9 cellular contexts compared by ENCODE assay signal in genomic region chr1:21232044-21232443, GRCh38. TPM values are rescaled to one million over a fixed set of nuclear protein-coding genes. Genes with fewer than 3 reads are reported as not detected.
A peak's percentile ranks its signal among the peaks of the same experiment; 100 is the strongest.
DNase-seq lines count a peak whose midpoint lies in the region; ATAC-seq and TF ChIP-seq lines count a peak whose summit lies in the region.
"Had no signal": no experiment of that assay in that cellular context is flagged by ENCODE, and none has a peak within 500 bp of the region (broad histone marks: within the 10 kb centered on the region; RNA-seq: fewer than 3 reads in every experiment).

No MANE protein-coding gene starts in this region.

- no peaks in the 10 kb centered on the region for H3K4me1 ChIP-seq in lung (ENCODE audit: control insufficient read depth in 2 of 2, insufficient read depth in 2 of 2, low read length in 2 of 2)

- H3K4me1 Mint-ChIP-seq in activated T-cell treated with anti-CD3 and anti-CD28 coated beads, Interleukin-2, amount 50 U/mL, for 24 hours (ENCODE audit: low read depth), result no peaks in the 10 kb centered on the region
- H3K4me1 Mint-ChIP-seq: central memory CD8-positive, alpha-beta T cell had no signal

- intact Hi-C loops in dorsolateral prefrontal cortex (cut with DNase I), result loop anchor here (1.0 to 10.0 kb wide), 4 partner anchors 135 to 433 kb away; partner anchors contain the start of gene RAP1GAP (in 1 of the 2)

- no peaks in the 10 kb centered on the region for H3K27me3 ChIP-seq in dorsolateral prefrontal cortex
- no peaks in the 10 kb centered on the region for H3K27me3 ChIP-seq in lung (ENCODE audit: control insufficient read depth, insufficient read depth)

- no peak overlapping the region for H3K27ac ChIP-seq in dorsolateral prefrontal cortex
- H3K27ac ChIP-seq in lung (ENCODE audit: low read depth in 1 of 2, low read length in 1 of 2), result no peak overlapping the region

- H3K36me3 Mint-ChIP-seq in activated T-cell treated with anti-CD3 and anti-CD28 coated beads, Interleukin-2, amount 50 U/mL, for 24 hours (ENCODE audit: low read depth), result peaks cover 94% of the 10 kb centered on the region

- no peak overlapping the region for H3K4me3 Mint-ChIP-seq in activated T-cell treated with anti-CD3 and anti-CD28 coated beads, Interleukin-2, amount 50 U/mL, for 24 hours
- H3K4me3 Mint-ChIP-seq: central memory CD8-positive, alpha-beta T cell had no signal

- peaks cover 3 to 32% of the 10 kb centered on the region in 2 donors for H3K36me3 ChIP-seq in lung (ENCODE audit: control insufficient read depth in 2 of 2, insufficient read depth in 2 of 2, low read length in 2 of 2)

- TF ChIP-seq CTCF in dorsolateral prefrontal cortex (IDR thresholded peaks at IDR 0.05 in 54 of 56, conservative IDR thresholded peaks at IDR 0.05 in 2 of 56; ENCODE audit: low read depth in 1 of 56, partially characterized antibody in 56 of 56), result peak; percentile 73 to 95 (median 82)
- peak; percentile 72 for TF ChIP-seq CTCF in lung (IDR thresholded peaks at IDR 0.05; ENCODE audit: control extremely low read depth, extremely low read depth)

- no peak overlapping the region for H3K27ac Mint-ChIP-seq in activated T-cell treated with anti-CD3 and anti-CD28 coated beads, Interleukin-2, amount 50 U/mL, for 24 hours

- no peaks in the 10 kb centered on the region for H3K27me3 Mint-ChIP-seq in activated T-cell treated with anti-CD3 and anti-CD28 coated beads, Interleukin-2, amount 50 U/mL, for 24 hours
- H3K27me3 Mint-ChIP-seq: central memory CD8-positive, alpha-beta T cell had no signal

- no peaks in the 10 kb centered on the region for H3K9me3 Mint-ChIP-seq in activated T-cell treated with anti-CD3 and anti-CD28 coated beads, Interleukin-2, amount 50 U/mL, for 24 hours
- H3K9me3 Mint-ChIP-seq: central memory CD8-positive, alpha-beta T cell had no signal

- WGBS in lung, 2 donors, result 79 to 80% methylated on average over 3 of the region's 3 CpGs

- DNase-seq in activated T-cell treated with anti-CD3 and anti-CD28 coated beads for 1 hour (ENCODE audit: low read depth), result peak; percentile 23
- DNase-seq in activated T-cell treated with anti-CD3 and anti-CD28 coated beads, Interleukin-2, amount 50 U/mL, for 24 hours, result no peak
- DNase-seq in M059J (ENCODE audit: low read depth), result peak; percentile 70
- DNase-seq in SKM-1 (lab: John Stamatoyannopoulos, UW; ENCODE audit: unreplicated experiment), result peak; percentile 30
- DNase-seq in dorsolateral prefrontal cortex, result peak in 2 of 10 donors; percentile 56 to 70
- peak; percentile 48 for DNase-seq in lung (ENCODE audit: low spot score)

- peak; percentile 62 for ATAC-seq in lung (ENCODE audit: insufficient read depth, low FRiP score)
- ATAC-seq in HG03135 (IDR thresholded peaks at IDR 0.05; ENCODE audit: unreplicated experiment), result no peak
- ATAC-seq in HG02642 (IDR thresholded peaks at IDR 0.05; ENCODE audit: poor library complexity, unreplicated experiment), result no peak

- no peaks in the 10 kb centered on the region for H3K9me3 ChIP-seq in lung (ENCODE audit: control insufficient read depth in 2 of 2, insufficient read depth in 1 of 2, low read length in 1 of 2)

- H3K4me3 ChIP-seq in dorsolateral prefrontal cortex, result no peak overlapping the region
- no peak overlapping the region for H3K4me3 ChIP-seq in lung

RNA-seq across cellular contexts. Expression of gene EIF4G3, which starts 55.3 kb away (rescaled TPM):
- total RNA-seq in M059J (2014; rRNA removed; shearing (Covaris generic)), result 32.2 and 57.2 TPM in 2 replicates
- total RNA-seq in dorsolateral prefrontal cortex (100 to 1,000 TPM; 102 to 177 (median 137) TPM), lung (10 to 100 TPM; 46.5 to 59.8 TPM)
- 10 to 100 TPM; 16.5 to 20.2 TPM for polyA plus RNA-seq in lung

RNA-seq across cellular contexts. Expression of gene ECE1, which starts 58.2 kb away (rescaled TPM):
- 88.5 and 125 TPM in 2 replicates for total RNA-seq in M059J (2014; rRNA removed; shearing (Covaris generic))
- 100 to 1,000 TPM in 2 of 120 experiments, 10 to 100 TPM in 118; 38.8 to 122 (median 62.6) TPM for total RNA-seq in dorsolateral prefrontal cortex
- total RNA-seq in lung, result 100 to 1,000 TPM; 105 to 129 TPM
- polyA plus RNA-seq in lung, result 100 to 1,000 TPM in 1 of 2 donors, 10 to 100 TPM in 1; 55.7 to 104 TPM
